ENCODE assay signal across 1 cellular context in the genomic region with DNA sequence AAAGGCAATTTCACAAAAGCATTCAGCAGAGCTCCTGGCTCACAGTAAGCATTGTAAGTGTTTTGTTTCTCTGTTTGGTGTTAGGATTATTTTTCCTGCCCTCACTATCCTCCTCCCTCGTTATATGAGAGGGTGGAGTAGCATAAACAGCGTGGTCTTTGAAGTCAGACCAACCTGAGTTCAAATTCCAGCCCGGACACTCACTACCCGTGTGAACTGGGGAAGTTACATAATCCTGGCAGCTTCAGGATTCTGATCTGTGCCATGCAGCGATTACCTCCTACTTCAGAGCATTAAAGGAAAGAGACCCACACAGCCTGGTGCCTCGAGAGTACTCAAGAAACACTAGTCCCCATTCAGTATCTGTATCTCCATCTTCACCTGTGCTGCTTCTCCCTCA.
TF ChIP-seq lines count a peak whose summit lies in the region.

No MANE protein-coding gene starts in this region.

TF ChIP-seq in HepG2, 621 proteins besides CTCF, POLR2A, EP300 and RAD21 (continued from another document and continues in another):
- TF ChIP-seq POLR2G (IDR thresholded peaks at IDR 0.05; ENCODE audit: low read depth, low read length) (no peak), ELF1 (CRISPR knock-in tag; IDR thresholded peaks at IDR 0.05) (no peak), ZNF230 (CRISPR knock-in tag; IDR thresholded peaks at IDR 0.05) (no peak), TCF7L2 (IDR thresholded peaks at IDR 0.05; ENCODE audit: low read depth, low read length) (peak; percentile 63; the same call in 1 of the 2 replicates), MTF2 (CRISPR knock-in tag; IDR thresholded peaks at IDR 0.05; ENCODE audit: borderline replicate concordance) (no peak), ETV6 (CRISPR knock-in tag; conservative IDR thresholded peaks at IDR 0.05) (no peak), SRF (IDR thresholded peaks at IDR 0.05; ENCODE audit: low read depth, low read length) (no peak), NR1H2 (CRISPR knock-in tag; IDR thresholded peaks at IDR 0.05; ENCODE audit: borderline replicate concordance, low read depth) (no peak), NR0B2 (CRISPR knock-in tag; IDR thresholded peaks at IDR 0.05) (no peak), HNRNPK (IDR thresholded peaks at IDR 0.05; ENCODE audit: low read depth, low read length, poor library complexity, severe bottlenecking) (no peak), SMARCC2 (IDR thresholded peaks at IDR 0.05) (no peak), NFIB (CRISPR knock-in tag; IDR thresholded peaks at IDR 0.05; ENCODE audit: borderline replicate concordance) (no peak), MED8 (CRISPR knock-in tag; IDR thresholded peaks at IDR 0.05; ENCODE audit: insufficient replicate concordance) (no peak), FOXA3 (CRISPR knock-in tag; IDR thresholded peaks at IDR 0.05) (peak; percentile 84), TFE3 (CRISPR knock-in tag; IDR thresholded peaks at IDR 0.05) (peak; percentile 58; the same call in 1 of the 2 replicates), ELF3 (CRISPR knock-in tag; IDR thresholded peaks at IDR 0.05) (peak; percentile 66), ZNF552 (CRISPR knock-in tag; IDR thresholded peaks at IDR 0.05; ENCODE audit: borderline replicate concordance) (no peak), ZFYVE20 (CRISPR knock-in tag; IDR thresholded peaks at IDR 0.05; ENCODE audit: borderline replicate concordance, low read depth) (no peak), SNAI1 (CRISPR knock-in tag; IDR thresholded peaks at IDR 0.05; ENCODE audit: borderline replicate concordance) (no peak), MEF2D (CRISPR knock-in tag; IDR thresholded peaks at IDR 0.05) (no peak), ZNF75D (CRISPR knock-in tag; IDR thresholded peaks at IDR 0.05; ENCODE audit: borderline replicate concordance) (no peak), ZNF547 (CRISPR knock-in tag; IDR thresholded peaks at IDR 0.05) (no peak), TMF1 (CRISPR knock-in tag; IDR thresholded peaks at IDR 0.05; ENCODE audit: low read depth) (no peak), RBM22 (optimal IDR thresholded peaks at IDR 0.05; ENCODE audit: low read length) (no peak), DNMT1 (CRISPR knock-in tag; IDR thresholded peaks at IDR 0.05) (no peak), CREBL2 (CRISPR knock-in tag; IDR thresholded peaks at IDR 0.05; ENCODE audit: borderline replicate concordance) (no peak), SP5 (CRISPR knock-in tag; IDR thresholded peaks at IDR 0.05; ENCODE audit: borderline replicate concordance, low read depth) (peak; percentile 99), ZFP36 (IDR thresholded peaks at IDR 0.05; ENCODE audit: borderline replicate concordance, low read depth, low read length, partially characterized antibody) (no peak), ZNF501 (CRISPR knock-in tag; IDR thresholded peaks at IDR 0.05) (no peak), SKIL (CRISPR knock-in tag; IDR thresholded peaks at IDR 0.05; ENCODE audit: borderline replicate concordance) (no peak), GABPB1 (CRISPR knock-in tag; IDR thresholded peaks at IDR 0.05) (peak; percentile 32; the same call in 1 of the 2 replicates), RFX5 (IDR thresholded peaks at IDR 0.05; ENCODE audit: low read depth, low read length) (no peak), RFXAP (CRISPR knock-in tag; IDR thresholded peaks at IDR 0.05; ENCODE audit: borderline replicate concordance) (no peak), ZNF331 (CRISPR knock-in tag; IDR thresholded peaks at IDR 0.05) (peak; percentile 81; the same call in 1 of the 2 replicates), ZNF124 (CRISPR knock-in tag; IDR thresholded peaks at IDR 0.05) (no peak), TAF15 (IDR thresholded peaks at IDR 0.05; ENCODE audit: low read depth, low read length, poor library complexity, severe bottlenecking) (no peak), ZNF235 (CRISPR knock-in tag; IDR thresholded peaks at IDR 0.05; ENCODE audit: borderline replicate concordance) (no peak), ZNF251 (CRISPR knock-in tag; IDR thresholded peaks at IDR 0.05) (no peak), YY1 (IDR thresholded peaks at IDR 0.05; ENCODE audit: insufficient read depth, insufficient replicate concordance, low read depth, low read length) (no peak), ZNF775 (CRISPR knock-in tag; IDR thresholded peaks at IDR 0.05; ENCODE audit: borderline replicate concordance) (no peak), NCOA5 (CRISPR knock-in tag; IDR thresholded peaks at IDR 0.05) (no peak), E2F5 (CRISPR knock-in tag; conservative IDR thresholded peaks at IDR 0.05) (no peak), GABPA (IDR thresholded peaks at IDR 0.05; ENCODE audit: low read depth, low read length) (no peak), GABPA (CRISPR knock-in tag; IDR thresholded peaks at IDR 0.05; ENCODE audit: low read depth) (0 out of 2 replicates have a peak, but pooled peaks have one; percentile 39), HOXA3 (CRISPR knock-in tag; IDR thresholded peaks at IDR 0.05) (peak; percentile 63; the same call in 1 of the 2 replicates), JUND (CRISPR knock-in tag; IDR thresholded peaks at IDR 0.05) (no peak), WIZ (CRISPR knock-in tag; IDR thresholded peaks at IDR 0.05) (no peak), CSRNP1 (CRISPR knock-in tag; IDR thresholded peaks at IDR 0.05) (no peak)
- TF ChIP-seq, protein P1, sequence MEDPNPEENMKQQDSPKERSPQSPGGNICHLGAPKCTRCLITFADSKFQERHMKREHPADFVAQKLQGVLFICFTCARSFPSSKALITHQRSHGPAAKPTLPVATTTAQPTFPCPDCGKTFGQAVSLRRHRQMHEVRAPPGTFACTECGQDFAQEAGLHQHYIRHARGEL (CRISPR knock-in tag; IDR thresholded peaks at IDR 0.05): no peak
- TF ChIP-seq, protein P2, sequence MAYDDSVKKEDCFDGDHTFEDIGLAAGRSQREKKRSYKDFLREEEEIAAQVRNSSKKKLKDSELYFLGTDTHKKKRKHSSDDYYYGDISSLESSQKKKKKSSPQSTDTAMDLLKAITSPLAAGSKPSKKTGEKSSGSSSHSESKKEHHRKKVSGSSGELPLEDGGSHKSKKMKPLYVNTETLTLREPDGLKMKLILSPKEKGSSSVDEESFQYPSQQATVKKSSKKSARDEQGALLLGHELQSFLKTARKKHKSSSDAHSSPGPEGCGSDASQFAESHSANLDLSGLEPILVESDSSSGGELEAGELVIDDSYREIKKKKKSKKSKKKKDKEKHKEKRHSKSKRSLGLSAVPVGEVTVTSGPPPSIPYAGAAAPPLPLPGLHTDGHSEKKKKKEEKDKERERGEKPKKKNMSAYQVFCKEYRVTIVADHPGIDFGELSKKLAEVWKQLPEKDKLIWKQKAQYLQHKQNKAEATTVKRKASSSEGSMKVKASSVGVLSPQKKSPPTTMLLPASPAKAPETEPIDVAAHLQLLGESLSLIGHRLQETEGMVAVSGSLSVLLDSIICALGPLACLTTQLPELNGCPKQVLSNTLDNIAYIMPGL (CRISPR knock-in tag; IDR thresholded peaks at IDR 0.05; ENCODE audit: borderline replicate concordance in 1 of 2, low read depth in 1 of 2): no peak; a peak in 1 of 4 replicates
- TF ChIP-seq, protein P3, sequence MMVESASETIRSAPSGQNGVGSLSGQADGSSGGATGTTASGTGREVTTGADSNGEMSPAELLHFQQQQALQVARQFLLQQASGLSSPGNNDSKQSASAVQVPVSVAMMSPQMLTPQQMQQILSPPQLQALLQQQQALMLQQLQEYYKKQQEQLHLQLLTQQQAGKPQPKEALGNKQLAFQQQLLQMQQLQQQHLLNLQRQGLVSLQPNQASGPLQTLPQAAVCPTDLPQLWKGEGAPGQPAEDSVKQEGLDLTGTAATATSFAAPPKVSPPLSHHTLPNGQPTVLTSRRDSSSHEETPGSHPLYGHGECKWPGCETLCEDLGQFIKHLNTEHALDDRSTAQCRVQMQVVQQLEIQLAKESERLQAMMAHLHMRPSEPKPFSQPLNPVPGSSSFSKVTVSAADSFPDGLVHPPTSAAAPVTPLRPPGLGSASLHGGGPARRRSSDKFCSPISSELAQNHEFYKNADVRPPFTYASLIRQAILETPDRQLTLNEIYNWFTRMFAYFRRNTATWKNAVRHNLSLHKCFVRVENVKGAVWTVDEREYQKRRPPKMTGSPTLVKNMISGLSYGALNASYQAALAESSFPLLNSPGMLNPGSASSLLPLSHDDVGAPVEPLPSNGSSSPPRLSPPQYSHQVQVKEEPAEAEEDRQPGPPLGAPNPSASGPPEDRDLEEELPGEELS (CRISPR knock-in tag; IDR thresholded peaks at IDR 0.05): peak; percentile 96
- TF ChIP-seq, protein P4, sequence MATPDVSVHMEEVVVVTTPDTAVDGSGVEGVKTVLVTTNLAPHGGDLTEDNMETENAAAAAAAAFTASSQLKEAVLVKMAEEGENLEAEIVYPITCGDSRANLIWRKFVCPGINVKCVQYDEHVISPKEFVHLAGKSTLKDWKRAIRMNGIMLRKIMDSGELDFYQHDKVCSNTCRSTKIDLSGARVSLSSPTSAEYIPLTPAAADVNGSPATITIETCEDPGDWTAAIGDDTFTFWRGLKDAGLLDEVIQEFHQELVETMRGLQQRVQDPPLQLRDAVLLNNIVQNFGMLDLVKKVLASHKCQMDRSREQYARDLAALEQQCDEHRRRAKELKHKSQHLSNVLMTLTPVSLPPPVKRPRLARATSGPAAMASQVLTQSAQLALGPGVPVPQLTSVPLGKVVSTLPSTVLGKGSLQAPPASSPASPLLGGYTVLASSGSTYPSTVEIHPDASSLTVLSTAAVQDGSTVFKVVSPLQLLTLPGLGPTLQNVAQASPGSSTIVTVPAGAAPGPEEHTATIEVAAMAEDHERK (CRISPR knock-in tag; IDR thresholded peaks at IDR 0.05; ENCODE audit: low read depth): no peak
- TF ChIP-seq, protein P5, sequence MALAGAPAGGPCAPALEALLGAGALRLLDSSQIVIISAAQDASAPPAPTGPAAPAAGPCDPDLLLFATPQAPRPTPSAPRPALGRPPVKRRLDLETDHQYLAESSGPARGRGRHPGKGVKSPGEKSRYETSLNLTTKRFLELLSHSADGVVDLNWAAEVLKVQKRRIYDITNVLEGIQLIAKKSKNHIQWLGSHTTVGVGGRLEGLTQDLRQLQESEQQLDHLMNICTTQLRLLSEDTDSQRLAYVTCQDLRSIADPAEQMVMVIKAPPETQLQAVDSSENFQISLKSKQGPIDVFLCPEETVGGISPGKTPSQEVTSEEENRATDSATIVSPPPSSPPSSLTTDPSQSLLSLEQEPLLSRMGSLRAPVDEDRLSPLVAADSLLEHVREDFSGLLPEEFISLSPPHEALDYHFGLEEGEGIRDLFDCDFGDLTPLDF (CRISPR knock-in tag; IDR thresholded peaks at IDR 0.05): no peak
- TF ChIP-seq, protein P6, sequence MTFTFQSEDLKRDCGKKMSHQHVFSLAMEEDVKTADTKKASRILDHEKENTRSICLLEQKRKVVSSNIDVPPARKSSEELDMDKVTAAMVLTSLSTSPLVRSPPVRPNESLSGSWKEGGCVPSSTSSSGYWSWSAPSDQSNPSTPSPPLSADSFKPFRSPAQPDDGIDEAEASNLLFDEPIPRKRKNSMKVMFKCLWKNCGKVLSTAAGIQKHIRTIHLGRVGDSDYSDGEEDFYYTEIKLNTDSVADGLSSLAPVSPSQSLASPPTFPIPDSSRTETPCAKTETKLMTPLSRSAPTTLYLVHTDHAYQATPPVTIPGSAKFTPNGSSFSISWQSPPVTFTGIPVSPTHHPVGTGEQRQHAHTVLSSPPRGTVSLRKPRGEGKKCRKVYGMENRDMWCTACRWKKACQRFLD (CRISPR knock-in tag; IDR thresholded peaks at IDR 0.05; ENCODE audit: borderline replicate concordance): no peak
